ENCODE assay signal across 9 cellular contexts in genomic region chrX:66163849-66164401, GRCh38.
DNase-seq lines count a peak whose midpoint lies in the region; ATAC-seq lines count a peak whose summit lies in the region.
"Had no signal": no experiment of that assay in that cellular context is flagged by ENCODE, and none has a peak within 500 bp of the region (broad histone marks: within the 10 kb centered on the region; RNA-seq: fewer than 3 reads in every experiment).

Gene HEPH (plus strand): TSS chrX:66164247. CDS start chrX:66170571, 6,324 bp downstream.

- DNase-seq in AG08396 (ENCODE audit: low spot score) (peak; percentile 4), cerebellar cortex (ENCODE audit: low spot score) (peak; percentile 0), midbrain (lab: John Stamatoyannopoulos, UW) (peak; percentile 46), NK-92 (lab: John Stamatoyannopoulos, UW; ENCODE audit: unreplicated experiment) (no peak), 8988T (no peak), activated gamma-delta T cell (lab: John Stamatoyannopoulos, UW) (no peak)
- DNase-seq: central memory CD4-positive, alpha-beta T cell had no signal

- peak; percentile 59 for ATAC-seq in HG02678 (IDR thresholded peaks at IDR 0.05; ENCODE audit: unreplicated experiment)
- ATAC-seq in HG03039 (IDR thresholded peaks at IDR 0.05; ENCODE audit: unreplicated experiment): no peak

Comparison
In these comparisons a context has a peak if more than half of its experiments do, and no peak if none do; other contexts are left out.
1. DNase-seq: peak in AG08396 (single experiment), cerebellar cortex (single experiment) and midbrain (single experiment); none in NK-92 (single experiment), 8988T (single experiment) and activated gamma-delta T cell (single experiment).